ENCODE assay signal across 8 cellular contexts in genomic region chr6:154156135-154156948, GRCh38.
DNase-seq lines count a peak whose midpoint lies in the region; ATAC-seq and TF ChIP-seq lines count a peak whose summit lies in the region.

No MANE protein-coding gene starts in this region.

- peak; percentile 84 for TF ChIP-seq CTCF in osteoblast (IDR thresholded peaks at IDR 0.05; ENCODE audit: extremely low read depth, low read depth, low read length)

- peaks cover 45% of the 10 kb centered on the region for H3K4me1 ChIP-seq in CD4-positive, alpha-beta memory T cell (ENCODE audit: insufficient read depth, low read length)
- H3K4me1 ChIP-seq in osteoblast (ENCODE audit: insufficient read depth, low read length) = no peaks in the 10 kb centered on the region

- H3K27ac ChIP-seq in CD4-positive, alpha-beta memory T cell (ENCODE audit: low read depth, low read length) = peak overlapping the region; percentile 72
- no peak overlapping the region for H3K27ac ChIP-seq in osteoblast (ENCODE audit: low read depth, low read length)

- peak; percentile 49 for ATAC-seq in GM19328 (IDR thresholded peaks at IDR 0.05; ENCODE audit: unreplicated experiment)
- peak; percentile 73 for ATAC-seq in HG03378 (IDR thresholded peaks at IDR 0.05; ENCODE audit: unreplicated experiment)
- ATAC-seq in activated CD8-positive, alpha-beta memory T cell treated with anti-CD3 and anti-CD28 coated beads, Interleukin-2, amount 10 ng/mL, durations not matched to agents 7 days and 5 days = peak; percentile 98
- ATAC-seq in esophagus mucosa = peak; percentile 84
- ATAC-seq in HG03571 (IDR thresholded peaks at IDR 0.05; ENCODE audit: unreplicated experiment) = no peak

- H3K9me3 Mint-ChIP-seq in CD4-positive, alpha-beta memory T cell = no peaks in the 10 kb centered on the region
- H3K9me3 Mint-ChIP-seq in activated CD8-positive, alpha-beta memory T cell treated with anti-CD3 and anti-CD28 coated beads, Interleukin-2, amount 10 ng/mL, durations not matched to agents 7 days and 5 days (ENCODE audit: low read depth) = no peaks in the 10 kb centered on the region

- peaks cover 13% of the 10 kb centered on the region for H3K36me3 ChIP-seq in CD4-positive, alpha-beta memory T cell (ENCODE audit: insufficient read depth, low read length)
- no peaks in the 10 kb centered on the region for H3K36me3 ChIP-seq in osteoblast (ENCODE audit: insufficient read depth, low read length)

- peak overlapping the region; percentile 32 to 46 for H3K4me3 ChIP-seq in CD4-positive, alpha-beta memory T cell (ENCODE audit: low read length in 2 of 2)
- no peak overlapping the region for H3K4me3 ChIP-seq in osteoblast (ENCODE audit: insufficient read depth, low read length)

- H4K20me1 ChIP-seq in osteoblast (ENCODE audit: insufficient read depth, low read length) = no peaks in the 10 kb centered on the region

- intact Hi-C loops in CD4-positive, alpha-beta memory T cell (cut with micrococcal nuclease) = loop anchor here (1.0 to 5.0 kb wide), 2 partner anchors 61 to 91 kb away; no protein-coding TSS in a partner anchor

- H3K4me1 Mint-ChIP-seq in CD4-positive, alpha-beta memory T cell = peaks cover 38 to 66% (median 49%) of the 10 kb centered on the region in 4 donors
- peaks cover 26% of the 10 kb centered on the region for H3K4me1 Mint-ChIP-seq in activated CD8-positive, alpha-beta memory T cell treated with anti-CD3 and anti-CD28 coated beads, Interleukin-2, amount 10 ng/mL, durations not matched to agents 7 days and 5 days

- peak; percentile 48 to 76 (median 56) for DNase-seq in CD4-positive, alpha-beta memory T cell
- DNase-seq in NCI-H82 treated with DMSO at 0.1 percent for 48 hours (lab: John Stamatoyannopoulos, UW; ENCODE audit: unreplicated experiment) (peak; percentile 0), osteoblast (ENCODE audit: insufficient read length, low spot score, missing footprints) (peak; percentile 74)
- DNase-seq in activated CD8-positive, alpha-beta memory T cell treated with anti-CD3 and anti-CD28 coated beads, Interleukin-2, amount 10 ng/mL, durations not matched to agents 7 days and 5 days = peak; percentile 81

- no peaks in the 10 kb centered on the region for H3K79me2 ChIP-seq in osteoblast (ENCODE audit: insufficient read depth, low read length)

- POLR2A ChIA-PET in CD4-positive, alpha-beta memory T cell (lab: Charles Lee; ENCODE audit: partially characterized antibody) = interaction anchor here (0.7 to 5.5 kb wide), 12 partner anchors 9 to 121 kb away, joined by 3 to 31 read pairs (median 4); no protein-coding TSS in a partner anchor

- no peak overlapping the region for H3K4me2 ChIP-seq in osteoblast (ENCODE audit: insufficient read depth, low read length)

- H3K4me3 Mint-ChIP-seq in CD4-positive, alpha-beta memory T cell = peak overlapping the region; percentile 67 to 92 (median 84)
- peak overlapping the region; percentile 71 for H3K4me3 Mint-ChIP-seq in activated CD8-positive, alpha-beta memory T cell treated with anti-CD3 and anti-CD28 coated beads, Interleukin-2, amount 10 ng/mL, durations not matched to agents 7 days and 5 days

- H2AFZ ChIP-seq in osteoblast (ENCODE audit: low read length) = peak overlapping the region; percentile 66

- CTCF ChIA-PET in CD4-positive, alpha-beta memory T cell (lab: Charles Lee; ENCODE audit: partially characterized antibody) = interaction anchor here (0.9 to 11.2 kb wide), 12 partner anchors 9 to 649 kb away, joined by 3 to 323 read pairs (median 5); no protein-coding TSS in a partner anchor
- CTCF ChIA-PET in activated CD8-positive, alpha-beta memory T cell treated with anti-CD3 and anti-CD28 coated beads, Interleukin-2, amount 10 ng/mL, durations not matched to agents 7 days and 5 days (lab: Charles Lee) = interaction anchor here (1.0 to 4.3 kb wide), 11 partner anchors 14 to 519 kb away, joined by 3 to 81 read pairs (median 6); no protein-coding TSS in a partner anchor

- H3K9me3 ChIP-seq in CD4-positive, alpha-beta memory T cell (ENCODE audit: control insufficient read depth in 1 of 2, low read length in 2 of 2) = no peaks in the 10 kb centered on the region
- no peaks in the 10 kb centered on the region for H3K9me3 ChIP-seq in osteoblast (ENCODE audit: low read depth, low read length)

- H3K36me3 Mint-ChIP-seq in CD4-positive, alpha-beta memory T cell = peaks cover 13 to 32% of the 10 kb centered on the region in 2 donors
- peaks cover 4% of the 10 kb centered on the region for H3K36me3 Mint-ChIP-seq in activated CD8-positive, alpha-beta memory T cell treated with anti-CD3 and anti-CD28 coated beads, Interleukin-2, amount 10 ng/mL, durations not matched to agents 7 days and 5 days

- H3K27me3 Mint-ChIP-seq in CD4-positive, alpha-beta memory T cell = no peaks in the 10 kb centered on the region
- H3K27me3 Mint-ChIP-seq in activated CD8-positive, alpha-beta memory T cell treated with anti-CD3 and anti-CD28 coated beads, Interleukin-2, amount 10 ng/mL, durations not matched to agents 7 days and 5 days = no peaks in the 10 kb centered on the region

- no peaks in the 10 kb centered on the region for H3K27me3 ChIP-seq in CD4-positive, alpha-beta memory T cell (ENCODE audit: insufficient read depth, low read length)
- H3K27me3 ChIP-seq in osteoblast (ENCODE audit: insufficient read depth, low read length) = no peaks in the 10 kb centered on the region

- H3K27ac Mint-ChIP-seq in CD4-positive, alpha-beta memory T cell = peak overlapping the region; percentile 84 to 94 (median 93)
- peak overlapping the region; percentile 83 for H3K27ac Mint-ChIP-seq in activated CD8-positive, alpha-beta memory T cell treated with anti-CD3 and anti-CD28 coated beads, Interleukin-2, amount 10 ng/mL, durations not matched to agents 7 days and 5 days

Comparison
In these comparisons a context has a peak if more than half of its experiments do, and no peak if none do; other contexts are left out.
1. DNase-seq: peak in every context shown above with its lines; median percentile 81 in activated CD8-positive, alpha-beta memory T cell treated with anti-CD3 and anti-CD28 coated beads, Interleukin-2, amount 10 ng/mL, durations not matched to agents 7 days and 5 days; 74 in osteoblast; 56 in CD4-positive, alpha-beta memory T cell; 0 in NCI-H82 treated with DMSO at 0.1 percent for 48 hours.